Comparison of ENCODE assay signal across 21 cellular contexts in genomic region chrX:119374736-119375135, GRCh38. TPM values are rescaled to one million over a fixed set of nuclear protein-coding genes. Genes with fewer than 3 reads are reported as not detected.
DNase-seq lines count a peak whose midpoint lies in the region; ATAC-seq, FAIRE-seq and TF ChIP-seq lines count a peak whose summit lies in the region.
"Had no signal": no experiment of that assay in that cellular context is flagged by ENCODE, and none has a peak within 500 bp of the region (broad histone marks: within the 10 kb centered on the region; RNA-seq: fewer than 3 reads in every experiment).

No MANE protein-coding gene starts in this region.

- peak; percentile 79 for DNase-seq in EL
- DNase-seq in M059J (ENCODE audit: low read depth): peak; percentile 88
- peak; percentile 73 for DNase-seq in bronchial epithelial cell (ENCODE audit: low read depth)
- DNase-seq in mesendoderm: peak; percentile 88
- DNase-seq in osteocyte (ENCODE audit: extremely low spot score, unreplicated experiment): no peak
- DNase-seq in activated naive CD4-positive, alpha-beta T cell treated with anti-CD3 and anti-CD28 coated beads for 36 hours: no peak
- no peak for DNase-seq in coronary artery (ENCODE audit: low spot score)
- DNase-seq: activated B cell treated with CpG ODN at 0.5 μM for 24 hours; activated CD8-positive, alpha-beta memory T cell treated with anti-CD3 and anti-CD28 coated beads for 24 hours; amygdala; left cardiac atrium; NCI-H1105; RPMI8226; substantia nigra had no signal

- H4K5ac ChIP-seq in mesendoderm (ENCODE audit: low read length): no peak overlapping the region

- no peak overlapping the region for H3K4ac ChIP-seq in mesendoderm (ENCODE audit: low read depth, low read length)

- H3K23ac ChIP-seq in mesendoderm (ENCODE audit: low read length): no peak overlapping the region

- ATAC-seq in GM18517 (IDR thresholded peaks at IDR 0.05; ENCODE audit: unreplicated experiment): no peak
- ATAC-seq: activated T-helper 17 cell treated with anti-CD3 and anti-CD28 coated beads, Interleukin-2, amount 50 U/mL, for 72 hours; left cardiac atrium had no signal

- H3K27me3 Mint-ChIP-seq in osteocyte (ENCODE audit: unreplicated experiment): peaks cover 5% of the 10 kb centered on the region
- peaks cover 3% of the 10 kb centered on the region for H3K27me3 Mint-ChIP-seq in activated naive CD4-positive, alpha-beta T cell treated with anti-CD3 and anti-CD28 coated beads for 36 hours (ENCODE audit: low read depth)

- no peak overlapping the region for H2BK5ac ChIP-seq in mesendoderm (ENCODE audit: low read length)

- H3K36me3 ChIP-seq in bronchial epithelial cell (ENCODE audit: control insufficient read depth, insufficient read depth, low read length) (no peaks in the 10 kb centered on the region), mesendoderm (ENCODE audit: control insufficient read depth, insufficient read depth, low read length) (no peaks in the 10 kb centered on the region)
- H3K36me3 ChIP-seq: neutrophil, right atrium auricular region had no signal

- no peak overlapping the region for H3K9ac ChIP-seq in mesendoderm (ENCODE audit: low read length)

- H3K27me3 ChIP-seq in bronchial epithelial cell (ENCODE audit: control insufficient read depth, insufficient read depth, low read length) (no peaks in the 10 kb centered on the region), mesendoderm (ENCODE audit: insufficient read depth, low read length, poor library complexity) (no peaks in the 10 kb centered on the region)
- H3K27me3 ChIP-seq: hepatocyte, neutrophil, right atrium auricular region had no signal

- H2BK15ac ChIP-seq in mesendoderm (replicated peaks; ENCODE audit: low read depth): no peak overlapping the region

- WGBS in mesendoderm (ENCODE audit: extremely low coverage, insufficient coverage, low lambda C conversion rate): no CpG with 5 or more reads among the region's 2 CpGs

- CTCF ChIA-PET in activated naive CD4-positive, alpha-beta T cell treated with anti-CD3 and anti-CD28 coated beads for 36 hours (lab: Charles Lee): no interaction called here

- H3K4me2 ChIP-seq in mesendoderm (ENCODE audit: low read length): no peak overlapping the region
- H3K4me2 ChIP-seq: hepatocyte had no signal

- H3K36me3 Mint-ChIP-seq in osteocyte (ENCODE audit: unreplicated experiment): no peaks in the 10 kb centered on the region
- H3K36me3 Mint-ChIP-seq in activated naive CD4-positive, alpha-beta T cell treated with anti-CD3 and anti-CD28 coated beads for 36 hours (ENCODE audit: low read depth): no peaks in the 10 kb centered on the region

- H2BK120ac ChIP-seq in mesendoderm (ENCODE audit: low read depth, low read length): no peak overlapping the region

- intact Hi-C loops in activated naive CD4-positive, alpha-beta T cell treated with anti-CD3 and anti-CD28 coated beads for 36 hours (cut with micrococcal nuclease): no loop called here

- H3K79me1 ChIP-seq in mesendoderm (ENCODE audit: low read length): no peaks in the 10 kb centered on the region

- H3K4me1 ChIP-seq in mesendoderm (ENCODE audit: control insufficient read depth, low read depth, low read length): no peaks in the 10 kb centered on the region
- H3K4me1 ChIP-seq: right atrium auricular region had no signal

- H3K56ac ChIP-seq in mesendoderm (ENCODE audit: low read length): peak overlapping the region; percentile 25

- peak overlapping the region; percentile 60 for H3K18ac ChIP-seq in mesendoderm (ENCODE audit: low read length)

- peaks cover 3% of the 10 kb centered on the region for H3K9me3 Mint-ChIP-seq in osteocyte (ENCODE audit: unreplicated experiment)
- no peaks in the 10 kb centered on the region for H3K9me3 Mint-ChIP-seq in activated naive CD4-positive, alpha-beta T cell treated with anti-CD3 and anti-CD28 coated beads for 36 hours
- H3K9me3 Mint-ChIP-seq: activated B cell treated with CpG ODN at 0.5 μM for 24 hours; activated T-helper 17 cell treated with anti-CD3 and anti-CD28 coated beads, Interleukin-2, amount 50 U/mL, for 72 hours; T-helper 1 cell treated with Interleukin-12 subunit alpha and Interleukin-12 subunit beta and Interleukin-4 antibody, amounts not matched to agents 30 μg/mL and 1 μg/mL, for 36 hours had no signal

- no peak for TF ChIP-seq CTCF in bronchial epithelial cell (IDR thresholded peaks at IDR 0.05; ENCODE audit: insufficient read depth, low read length, severe bottlenecking)
- TF ChIP-seq CTCF in osteocyte (IDR thresholded peaks at IDR 0.05): no peak
- no peak for TF ChIP-seq CTCF in coronary artery (IDR thresholded peaks at IDR 0.05)

- H3K27ac Mint-ChIP-seq in osteocyte (ENCODE audit: unreplicated experiment): no peak overlapping the region
- H3K27ac Mint-ChIP-seq in activated naive CD4-positive, alpha-beta T cell treated with anti-CD3 and anti-CD28 coated beads for 36 hours: no peak overlapping the region
- H3K27ac Mint-ChIP-seq: activated B cell treated with CpG ODN at 0.5 μM for 24 hours; activated T-helper 17 cell treated with anti-CD3 and anti-CD28 coated beads, Interleukin-2, amount 50 U/mL, for 72 hours; B cell; T-helper 1 cell treated with Interleukin-12 subunit alpha and Interleukin-12 subunit beta and Interleukin-4 antibody, amounts not matched to agents 30 μg/mL and 1 μg/mL, for 36 hours had no signal

- H4K8ac ChIP-seq in mesendoderm (ENCODE audit: low read depth, low read length): no peak overlapping the region

- H3K79me2 ChIP-seq in mesendoderm (ENCODE audit: control insufficient read depth, insufficient read depth, low read length): no peaks in the 10 kb centered on the region
- H3K79me2 ChIP-seq: hepatocyte had no signal

- H3K27ac ChIP-seq in mesendoderm (ENCODE audit: low read depth, low read length) (peak overlapping the region; percentile 62), coronary artery (no peak overlapping the region)
- H3K27ac ChIP-seq: hepatocyte, neutrophil, right atrium auricular region had no signal

- H3K4me3 ChIP-seq in bronchial epithelial cell (ENCODE audit: low read depth, low read length) (no peak overlapping the region), mesendoderm (ENCODE audit: low read length) (no peak overlapping the region), coronary artery (no peak overlapping the region)
- H3K4me3 ChIP-seq: hepatocyte, right atrium auricular region had no signal

- H3K4me1 Mint-ChIP-seq in osteocyte (ENCODE audit: unreplicated experiment): peaks cover 2% of the 10 kb centered on the region
- no peaks in the 10 kb centered on the region for H3K4me1 Mint-ChIP-seq in activated naive CD4-positive, alpha-beta T cell treated with anti-CD3 and anti-CD28 coated beads for 36 hours (ENCODE audit: low read depth)
- H3K4me1 Mint-ChIP-seq: activated B cell treated with CpG ODN at 0.5 μM for 24 hours; activated T-helper 17 cell treated with anti-CD3 and anti-CD28 coated beads, Interleukin-2, amount 50 U/mL, for 72 hours; B cell had no signal

- no peak for FAIRE-seq in bronchial epithelial cell (lab: Jason Lieb, UNC)

- H2AK5ac ChIP-seq in mesendoderm (ENCODE audit: low read length): no peak overlapping the region

- H3K4me3 Mint-ChIP-seq in osteocyte (ENCODE audit: unreplicated experiment): no peak overlapping the region
- H3K4me3 Mint-ChIP-seq in activated naive CD4-positive, alpha-beta T cell treated with anti-CD3 and anti-CD28 coated beads for 36 hours: no peak overlapping the region
- H3K4me3 Mint-ChIP-seq: activated B cell treated with CpG ODN at 0.5 μM for 24 hours; activated T-helper 17 cell treated with anti-CD3 and anti-CD28 coated beads, Interleukin-2, amount 50 U/mL, for 72 hours; B cell; T-helper 1 cell treated with Interleukin-12 subunit alpha and Interleukin-12 subunit beta and Interleukin-4 antibody, amounts not matched to agents 30 μg/mL and 1 μg/mL, for 36 hours had no signal

RNA-seq across cellular contexts. Expression of gene SLC25A43, which starts 24.4 kb away (rescaled TPM):
- total RNA-seq in M059J (2014; rRNA removed; shearing (Covaris generic)): 34.3 and 46.8 TPM in 2 replicates
- total RNA-seq in bronchial epithelial cell (13.4 and 31.0 TPM in 2 replicates), osteocyte (10.8 and 13.9 TPM in 2 replicates)
- polyA plus RNA-seq in mesendoderm (2013, experiment 1 of 2): 4.5 TPM
- 4.8 TPM for polyA plus RNA-seq in mesendoderm (2013, experiment 2 of 2)
- 1 to 10 TPM; 2.9 to 3.2 TPM for total RNA-seq in activated naive CD4-positive, alpha-beta T cell treated with anti-CD3 and anti-CD28 coated beads for 36 hours

Comparison
In these comparisons a context has a peak if more than half of its experiments do, and no peak if none do; other contexts are left out.
1. DNase-seq: peak in EL (single experiment), M059J (single experiment), bronchial epithelial cell (single experiment) and mesendoderm (single experiment); none in osteocyte (single experiment), activated naive CD4-positive, alpha-beta T cell treated with anti-CD3 and anti-CD28 coated beads for 36 hours (single experiment) and coronary artery (single experiment).